26 cellular contexts compared by ENCODE assay signal in the genomic region with DNA sequence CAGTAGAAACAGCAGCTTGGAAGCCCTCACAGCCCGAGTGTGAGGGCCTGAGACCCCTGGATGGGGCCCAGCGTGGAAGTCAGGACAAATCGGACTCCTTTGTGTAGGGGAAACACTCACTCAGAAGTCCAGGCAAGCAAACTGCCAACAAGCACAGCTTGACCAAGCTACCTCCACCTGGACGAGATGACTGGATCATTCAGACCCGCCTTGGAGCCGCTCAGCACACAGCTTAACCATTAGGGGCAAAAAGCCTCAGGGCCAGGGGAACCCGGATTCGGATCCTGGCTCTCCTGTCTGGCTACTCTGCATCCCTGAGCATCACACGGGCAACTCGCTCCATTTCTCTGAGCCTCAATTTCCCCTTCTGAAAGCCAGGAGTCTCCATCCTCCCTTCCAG.
"Had no signal": no experiment of that assay in that cellular context is flagged by ENCODE, and none has a peak within 500 bp of the region (broad histone marks: within the 10 kb centered on the region; RNA-seq: fewer than 3 reads in every experiment).

No MANE protein-coding gene starts in this region.

- H3K27ac ChIP-seq: stomach, suprapubic skin, testis, thoracic aorta, thyroid gland, tibial artery, tibial nerve, transverse colon, upper lobe of left lung, upper lobe of right lung, uterus, vagina had no signal

- H3K36me3 ChIP-seq: stomach, suprapubic skin, thoracic aorta, thyroid gland, tibial artery, tibial nerve, transverse colon, upper lobe of left lung, upper lobe of right lung, uterus, vagina had no signal

- H3K9me3 ChIP-seq: stomach, suprapubic skin, testis, thoracic aorta, thyroid gland, tibial artery, tibial nerve, transverse colon, upper lobe of left lung, upper lobe of right lung, uterus, vagina had no signal

- DNase-seq: stimulated activated CD4-positive, alpha-beta T cell treated with anti-CD3 and anti-CD28 coated beads, Interleukin-2, amount 100 ng/mL, for 48 hours; stimulated activated CD4-positive, alpha-beta T cell treated with anti-CD3 and anti-CD28 coated beads, Interleukin-4, amount 100 ng/mL, for 1 hour; stimulated activated CD4-positive, alpha-beta T cell treated with anti-CD3 and anti-CD28 coated beads, Interleukin-4, amount 100 ng/mL, for 24 hours; stimulated activated CD4-positive, alpha-beta T cell treated with anti-CD3 and anti-CD28 coated beads, Interleukin-4, amount 100 ng/mL, for 4 hours; stimulated activated CD8-positive, alpha-beta memory T cell treated with anti-CD3 and anti-CD28 coated beads, Interleukin-4, amount 100 ng/mL, for 48 hours; stimulated activated naive B cell treated with anti-CD40 and anti-IgM and Interleukin-4, amounts not matched to agents 10 μg/mL and 1 μg/mL and 100 μg/mL, for 72 hours; stimulated activated naive CD4-positive, alpha-beta T cell; stimulated activated naive CD4-positive, alpha-beta T cell treated with Interleukin-2 at 50 U/mL for 16 hours; stimulated activated naive CD8-positive, alpha-beta T cell treated with anti-CD3 and anti-CD28 coated beads, Interleukin-15, amount 100 ng/mL, for 72 hours; stimulated activated naive CD8-positive, alpha-beta T cell treated with anti-CD3 and anti-CD28 coated beads, Interleukin-15, Interleukin-2, amounts not matched to agents 100 U/mL and 50 U/mL, for 24 hours; stomach; substantia nigra; testis; thyroid gland; tibial artery; transverse colon; trophoblast cell; upper lobe of left lung; upper lobe of right lung; uterus had no signal

- H3K4me1 ChIP-seq: stomach, suprapubic skin, testis, tibial artery, tibial nerve, transverse colon, upper lobe of left lung, upper lobe of right lung, uterus, vagina had no signal

- H3K27me3 ChIP-seq: testis, thyroid gland, upper lobe of left lung, uterus, vagina had no signal

- H3K4me3 ChIP-seq: stomach, suprapubic skin, testis, thoracic aorta, thyroid gland, tibial artery, tibial nerve, transverse colon, upper lobe of left lung, upper lobe of right lung, uterus, vagina had no signal

- ATAC-seq: stimulated activated effector memory CD8-positive, alpha-beta T cell treated with anti-CD3 and anti-CD28 coated beads, Interleukin-12 subunit alpha, Interleukin-12 subunit beta, amount 100 ng/mL, for 72 hours; stimulated activated memory B cell treated with anti-CD40 and anti-IgM and Interleukin-4, amounts not matched to agents 10 μg/mL and 1 μg/mL and 100 μg/mL, for 72 hours; stimulated activated naive B cell treated with anti-CD40 and anti-IgM and Interleukin-4, amounts not matched to agents 10 μg/mL and 1 μg/mL and 100 μg/mL, for 72 hours; stimulated activated naive CD8-positive, alpha-beta T cell treated with anti-CD3 and anti-CD28 coated beads, Interleukin-15, amount 100 ng/mL, for 72 hours; stimulated activated naive CD8-positive, alpha-beta T cell treated with anti-CD3 and anti-CD28 coated beads, Interleukin-15, Interleukin-2, amounts not matched to agents 100 U/mL and 50 U/mL, for 24 hours; upper lobe of right lung had no signal
